39 cellular contexts compared by ENCODE assay signal in the genomic region with DNA sequence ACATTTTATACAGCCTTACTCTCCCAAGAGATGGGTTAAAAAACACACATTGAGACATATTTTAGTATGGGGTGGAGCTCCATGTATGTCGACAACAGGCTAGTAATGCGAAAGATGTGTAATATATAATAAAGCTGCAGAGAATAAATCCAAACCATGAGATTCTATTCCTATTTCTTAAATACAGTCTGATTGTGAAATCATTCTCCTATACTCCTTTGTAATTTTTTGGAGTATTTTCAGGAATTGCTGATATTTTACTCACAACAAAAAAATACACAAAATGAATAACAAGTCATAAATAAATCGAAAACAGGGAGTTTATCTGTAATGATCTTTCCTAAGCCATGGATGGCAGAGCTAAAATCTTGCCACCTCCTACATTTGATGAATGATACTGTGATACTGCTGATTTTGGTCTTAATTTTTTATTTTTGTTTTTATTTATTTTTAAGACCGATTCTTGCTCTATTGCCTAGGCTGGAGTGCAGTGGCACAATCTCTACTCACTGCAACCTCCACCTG.
"Had no signal": no experiment of that assay in that cellular context is flagged by ENCODE, and none has a peak within 500 bp of the region (broad histone marks: within the 10 kb centered on the region; RNA-seq: fewer than 3 reads in every experiment).

No MANE protein-coding gene starts in this region.

- H3K9me3 Mint-ChIP-seq: activated naive CD4-positive, alpha-beta T cell treated with anti-CD3 and anti-CD28 coated beads for 36 hours; activated naive CD4-positive, alpha-beta T cell treated with anti-CD3 and anti-CD28 coated beads, Interleukin-2, amount 50 U/mL, for 24 hours; activated naive CD8-positive, alpha-beta T cell treated with anti-CD3 and anti-CD28 coated beads, Interleukin-2, amount 50 U/mL, for 24 hours; activated T-cell treated with anti-CD3 and anti-CD28 coated beads, Interleukin-2, amount 50 U/mL, for 24 hours; central memory CD8-positive, alpha-beta T cell had no signal

- FAIRE-seq: bronchial epithelial cell, TTC549 had no signal

- H3K27me3 ChIP-seq: ascending aorta, cardiac muscle cell had no signal

- H3K4me3 Mint-ChIP-seq: activated CD4-positive, alpha-beta memory T cell treated with anti-CD3 and anti-CD28 coated beads, Interleukin-2, amount 10 ng/mL, durations not matched to agents 7 days and 5 days; activated CD4-positive, alpha-beta T cell treated with anti-CD3 and anti-CD28 coated beads for 36 hours; activated CD4-positive, alpha-beta T cell treated with anti-CD3 and anti-CD28 coated beads, Interleukin-2, amount 10 ng/mL, durations not matched to agents 7 days and 5 days; activated CD8-positive, alpha-beta memory T cell treated with anti-CD3 and anti-CD28 coated beads, Interleukin-2, amount 10 ng/mL, durations not matched to agents 7 days and 5 days; activated naive CD4-positive, alpha-beta T cell treated with anti-CD3 and anti-CD28 coated beads for 36 hours; activated naive CD4-positive, alpha-beta T cell treated with anti-CD3 and anti-CD28 coated beads, Interleukin-2, amount 50 U/mL, for 24 hours; activated naive CD8-positive, alpha-beta T cell; activated T-cell treated with anti-CD3 and anti-CD28 coated beads, Interleukin-2, amount 50 U/mL, for 24 hours; brain; T-helper 2 cell treated with Interferon-gamma antibody and Interleukin-4, amounts not matched to agents 5 μg/mL and 100 μg/mL, for 36 hours; WTC11 had no signal

- H3K27ac ChIP-seq: ascending aorta, cardiac muscle cell, WERI-Rb-1 had no signal

- H3K27ac Mint-ChIP-seq: activated CD4-positive, alpha-beta T cell treated with anti-CD3 and anti-CD28 coated beads for 36 hours; activated CD4-positive, alpha-beta T cell treated with anti-CD3 and anti-CD28 coated beads, Interleukin-2, amount 10 ng/mL, durations not matched to agents 7 days and 5 days; activated naive CD4-positive, alpha-beta T cell treated with anti-CD3 and anti-CD28 coated beads for 36 hours; activated naive CD8-positive, alpha-beta T cell; activated T-cell treated with anti-CD3 and anti-CD28 coated beads, Interleukin-2, amount 50 U/mL, for 24 hours; activated T-helper 2 cell treated with anti-CD3 and anti-CD28 coated beads, Interferon-gamma antibody, Interleukin-2, Interleukin-4, amounts not matched to agents 10 μg/mL and 5 μg/mL and 100 μg/mL, durations not matched to agents 14 hours and 24 hours and 36 hours; brain; T-helper 2 cell treated with Interferon-gamma antibody and Interleukin-4, amounts not matched to agents 5 μg/mL and 100 μg/mL, for 36 hours; WTC11 had no signal

- H3K36me3 ChIP-seq: ascending aorta, cardiac muscle cell, WERI-Rb-1 had no signal

- ATAC-seq: activated CD4-positive, alpha-beta T cell treated with anti-CD3 and anti-CD28 coated beads for 36 hours; activated CD4-positive, CD25-positive, alpha-beta regulatory T cell treated with anti-CD3 and anti-CD28 coated beads, Interleukin-2, amount 50 U/mL, for 24 hours; activated CD8-positive, alpha-beta memory T cell treated with anti-CD3 and anti-CD28 coated beads, Interleukin-2, amount 10 ng/mL, durations not matched to agents 7 days and 5 days; activated CD8-positive, alpha-beta T cell treated with anti-CD3 and anti-CD28 coated beads, Interleukin-2, amount 10 ng/mL, durations not matched to agents 7 days and 5 days; activated naive CD8-positive, alpha-beta T cell treated with anti-CD3 and anti-CD28 coated beads, Interleukin-2, amount 50 U/mL, for 24 hours; T-cell; WTC11 had no signal

- H3K4me3 ChIP-seq: ascending aorta, cardiac muscle cell had no signal

- H3K9me3 ChIP-seq: ascending aorta had no signal

- DNase-seq: activated CD4-positive, alpha-beta memory T cell treated with anti-CD3 and anti-CD28 coated beads, Interleukin-2, amount 10 ng/mL, durations not matched to agents 7 days and 5 days; activated CD4-positive, alpha-beta T cell treated with anti-CD3 and anti-CD28 coated beads for 1 hour; activated CD4-positive, alpha-beta T cell treated with anti-CD3 and anti-CD28 coated beads for 36 hours; activated CD4-positive, alpha-beta T cell treated with anti-CD3 and anti-CD28 coated beads for 48 hours; activated CD4-positive, alpha-beta T cell treated with anti-CD3 and anti-CD28 coated beads, Interleukin-2, amount 10 ng/mL, durations not matched to agents 7 days and 5 days; activated CD4-positive, alpha-beta T cell treated with anti-CD3 and anti-CD28 coated beads, Interleukin-2, amount 50 U/mL, for 48 hours; activated CD4-positive, CD25-positive, alpha-beta regulatory T cell; activated CD8-positive, alpha-beta memory T cell treated with anti-CD3 and anti-CD28 coated beads for 24 hours; activated CD8-positive, alpha-beta memory T cell treated with anti-CD3 and anti-CD28 coated beads, Interleukin-2, amount 10 ng/mL, durations not matched to agents 7 days and 5 days; activated CD8-positive, alpha-beta memory T cell treated with anti-CD3 and anti-CD28 coated beads, Interleukin-2, amount 50 U/mL, for 48 hours; activated CD8-positive, alpha-beta T cell treated with anti-CD3 and anti-CD28 coated beads, Interleukin-2, amount 10 ng/mL, durations not matched to agents 7 days and 5 days; activated effector memory CD4-positive, alpha-beta T cell treated with Interleukin-2 at 50 U/mL for 16 hours; activated gamma-delta T cell treated with Interleukin-2 at 50 U/mL for 16 hours; activated naive CD4-positive, alpha-beta T cell; activated naive CD4-positive, alpha-beta T cell treated with anti-CD3 and anti-CD28 coated beads for 36 hours; activated naive CD8-positive, alpha-beta T cell treated with anti-CD3 and anti-CD28 coated beads, Interleukin-2, amount 10 ng/mL, durations not matched to agents 7 days and 5 days; activated naive CD8-positive, alpha-beta T cell treated with anti-CD3 and anti-CD28 coated beads, Interleukin-2, amount 50 U/mL, for 24 hours; activated T-cell treated with anti-CD3 and anti-CD28 coated beads, Interleukin-2, amount 50 U/mL, for 24 hours; activated T-cell treated with anti-CD3 and anti-CD28 coated beads, Interleukin-2, amount 50 U/mL, for 48 hours; amygdala; anterior cingulate cortex; caudate nucleus; cerebellar nuclear complex; T-cell; T-helper 2 cell; T-helper 9 cell; WERI-Rb-1 had no signal

- H3K36me3 Mint-ChIP-seq: activated naive CD4-positive, alpha-beta T cell treated with anti-CD3 and anti-CD28 coated beads, Interleukin-2, amount 50 U/mL, for 24 hours; activated naive CD8-positive, alpha-beta T cell; brain; T-cell; WTC11 had no signal

- H3K27me3 Mint-ChIP-seq: activated CD4-positive, alpha-beta memory T cell treated with anti-CD3 and anti-CD28 coated beads, Interleukin-2, amount 10 ng/mL, durations not matched to agents 7 days and 5 days; activated CD4-positive, alpha-beta T cell treated with anti-CD3 and anti-CD28 coated beads for 36 hours; activated CD4-positive, alpha-beta T cell treated with anti-CD3 and anti-CD28 coated beads, Interleukin-2, amount 10 ng/mL, durations not matched to agents 7 days and 5 days; activated CD8-positive, alpha-beta memory T cell treated with anti-CD3 and anti-CD28 coated beads, Interleukin-2, amount 10 ng/mL, durations not matched to agents 7 days and 5 days; activated naive CD4-positive, alpha-beta T cell treated with anti-CD3 and anti-CD28 coated beads, Interleukin-2, amount 50 U/mL, for 24 hours; activated naive CD8-positive, alpha-beta T cell; activated naive CD8-positive, alpha-beta T cell treated with anti-CD3 and anti-CD28 coated beads, Interleukin-2, amount 10 ng/mL, durations not matched to agents 7 days and 5 days; activated naive CD8-positive, alpha-beta T cell treated with anti-CD3 and anti-CD28 coated beads, Interleukin-2, amount 50 U/mL, for 24 hours; activated T-cell treated with anti-CD3 and anti-CD28 coated beads, Interleukin-2, amount 50 U/mL, for 24 hours; brain; central memory CD8-positive, alpha-beta T cell; T-cell had no signal
